8 cellular contexts compared by ENCODE assay signal in the genomic region with DNA sequence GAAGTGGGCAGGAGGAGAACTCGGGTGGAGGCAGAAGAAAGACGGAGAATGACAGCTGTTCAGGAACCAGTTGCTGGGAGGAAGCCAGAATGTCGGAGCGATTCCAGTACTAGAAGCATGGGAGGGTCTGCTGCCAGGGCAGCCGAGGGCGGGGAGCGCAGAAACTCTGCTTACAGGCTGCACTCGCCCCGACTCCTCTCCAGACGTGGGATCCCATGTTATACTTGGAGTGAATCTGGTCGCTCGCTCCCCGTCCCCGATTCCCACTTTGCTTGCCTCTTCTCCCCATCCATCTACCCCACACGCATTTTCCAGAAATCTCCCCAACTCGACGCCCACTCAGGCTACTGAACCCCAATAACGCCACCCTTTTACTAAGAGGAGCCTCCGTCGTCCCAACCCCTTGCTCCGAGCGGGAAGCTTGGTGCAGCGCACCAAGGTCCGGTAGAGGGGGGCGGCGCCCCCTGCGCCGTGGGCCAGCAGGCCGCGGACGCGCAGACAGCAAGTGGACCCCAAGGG. TPM values are rescaled to one million over a fixed set of nuclear protein-coding genes. Genes with fewer than 3 reads are reported as not detected.
A peak's percentile ranks its signal among the peaks of the same experiment; 100 is the strongest.
DNase-seq lines count a peak whose midpoint lies in the region; ATAC-seq and TF ChIP-seq lines count a peak whose summit lies in the region.

No MANE protein-coding gene starts in this region.

- ATAC-seq in activated CD4-positive, alpha-beta T cell treated with anti-CD3 and anti-CD28 coated beads for 36 hours: no peak
- ATAC-seq in HG03103 (IDR thresholded peaks at IDR 0.05; ENCODE audit: low read depth, unreplicated experiment): peak; percentile 14
- peak in 1 of 2 donors; percentile 50 for ATAC-seq in activated T-cell treated with anti-CD3 and anti-CD28 coated beads, Interleukin-2, amount 50 U/mL, for 72 hours (replicated peaks in 1 of 2)
- no peak for ATAC-seq in HG02623 (IDR thresholded peaks at IDR 0.05; ENCODE audit: unreplicated experiment)

- no peaks in the 10 kb centered on the region for H3K9me3 Mint-ChIP-seq in activated CD4-positive, alpha-beta T cell treated with anti-CD3 and anti-CD28 coated beads for 36 hours (ENCODE audit: low read depth)
- no peaks in the 10 kb centered on the region for H3K9me3 Mint-ChIP-seq in activated T-cell treated with anti-CD3 and anti-CD28 coated beads, Interleukin-2, amount 50 U/mL, for 72 hours

- H3K27me3 Mint-ChIP-seq in activated CD4-positive, alpha-beta T cell treated with anti-CD3 and anti-CD28 coated beads for 36 hours: peaks cover 29% of the 10 kb centered on the region
- peaks cover 58% of the 10 kb centered on the region for H3K27me3 Mint-ChIP-seq in activated T-cell treated with anti-CD3 and anti-CD28 coated beads, Interleukin-2, amount 50 U/mL, for 72 hours (ENCODE audit: low read depth)

- H3K4me1 ChIP-seq in left ventricle myocardium inferior: peaks cover 62% of the 10 kb centered on the region

- H3K27me3 ChIP-seq in left ventricle myocardium inferior (ENCODE audit: low read depth): no peaks in the 10 kb centered on the region

- peak overlapping the region; percentile 88 for H3K27ac ChIP-seq in left ventricle myocardium inferior (replicated peaks)

- peak overlapping the region; percentile 80 for H3K4me3 ChIP-seq in left ventricle myocardium inferior

- DNase-seq in activated CD4-positive, alpha-beta T cell treated with anti-CD3 and anti-CD28 coated beads for 36 hours: no peak
- no peak for DNase-seq in activated CD4-positive, alpha-beta T cell treated with anti-CD3 and anti-CD28 coated beads, Interleukin-2, amount 50 U/mL, for 4 hours
- DNase-seq in activated T-cell treated with anti-CD3 and anti-CD28 coated beads, Interleukin-2, amount 50 U/mL, for 72 hours: no peak
- DNase-seq in left ventricle myocardium inferior: peak; percentile 54
- peak; percentile 62 for DNase-seq in putamen (ENCODE audit: low spot score)
- DNase-seq in OCI-M1 (lab: John Stamatoyannopoulos, UW): no peak

- peak overlapping the region; percentile 66 for H3K4me3 Mint-ChIP-seq in activated CD4-positive, alpha-beta T cell treated with anti-CD3 and anti-CD28 coated beads for 36 hours
- H3K4me3 Mint-ChIP-seq in activated T-cell treated with anti-CD3 and anti-CD28 coated beads, Interleukin-2, amount 50 U/mL, for 72 hours: peak overlapping the region; percentile 84 to 88

- H3K4me1 Mint-ChIP-seq in activated CD4-positive, alpha-beta T cell treated with anti-CD3 and anti-CD28 coated beads for 36 hours: peaks cover 12% of the 10 kb centered on the region
- peaks cover 16% of the 10 kb centered on the region for H3K4me1 Mint-ChIP-seq in activated T-cell treated with anti-CD3 and anti-CD28 coated beads, Interleukin-2, amount 50 U/mL, for 72 hours (ENCODE audit: low read depth)

- H3K36me3 ChIP-seq in left ventricle myocardium inferior: peaks cover 8% of the 10 kb centered on the region

- H3K9me3 ChIP-seq in left ventricle myocardium inferior (replicated peaks): no peaks in the 10 kb centered on the region

- POLR2A ChIA-PET in activated CD4-positive, alpha-beta T cell treated with anti-CD3 and anti-CD28 coated beads for 36 hours (lab: Charles Lee): interaction anchor here (1.5 kb wide), 1 partner anchor 25 kb away, joined by 6 read pairs; a partner anchor contains a TSS

- H3K27ac Mint-ChIP-seq in activated CD4-positive, alpha-beta T cell treated with anti-CD3 and anti-CD28 coated beads for 36 hours: peak overlapping the region; percentile 26
- H3K27ac Mint-ChIP-seq in activated T-cell treated with anti-CD3 and anti-CD28 coated beads, Interleukin-2, amount 50 U/mL, for 72 hours: no peak overlapping the region

- peaks cover 3% of the 10 kb centered on the region for H3K36me3 Mint-ChIP-seq in activated CD4-positive, alpha-beta T cell treated with anti-CD3 and anti-CD28 coated beads for 36 hours (ENCODE audit: low read depth)
- H3K36me3 Mint-ChIP-seq in activated T-cell treated with anti-CD3 and anti-CD28 coated beads, Interleukin-2, amount 50 U/mL, for 72 hours (ENCODE audit: insufficient read depth in 2 of 2): no peaks in the 10 kb centered on the region

- CTCF ChIA-PET in activated CD4-positive, alpha-beta T cell treated with anti-CD3 and anti-CD28 coated beads for 36 hours (lab: Charles Lee): interaction anchor here (0.6 to 2.8 kb wide), 7 partner anchors 9 to 84 kb away, joined by 3 to 8 read pairs (median 5); no protein-coding TSS in a partner anchor

- no peak for TF ChIP-seq CTCF in left ventricle myocardium inferior (IDR thresholded peaks at IDR 0.05; ENCODE audit: borderline replicate concordance)

- intact Hi-C loops in activated CD4-positive, alpha-beta T cell treated with anti-CD3 and anti-CD28 coated beads for 36 hours (cut with DNase I, micrococcal nuclease): loop anchor here in 1 of 2 experiments (1.0 to 5.0 kb wide), 3 partner anchors 25 to 260 kb away; a partner anchor contains a TSS
- intact Hi-C loops in left ventricle myocardium inferior (cut with micrococcal nuclease): no loop called here

RNA-seq across cellular contexts. Expression of a gene that starts 0.7 kb away (rescaled TPM):
- total RNA-seq in activated CD4-positive, alpha-beta T cell treated with anti-CD3 and anti-CD28 coated beads for 36 hours: 1 to 10 TPM; 2.5 to 3.4 TPM
- 1 to 10 TPM; 1.2 to 3.3 TPM for total RNA-seq in activated T-cell treated with anti-CD3 and anti-CD28 coated beads, Interleukin-2, amount 50 U/mL, for 72 hours
- 9.3 TPM for total RNA-seq in left ventricle myocardium inferior

Comparison
In these comparisons a context has a peak if more than half of its experiments do, and no peak if none do; other contexts are left out.
1. DNase-seq: peak in left ventricle myocardium inferior (single experiment) and putamen (single experiment); none in activated CD4-positive, alpha-beta T cell treated with anti-CD3 and anti-CD28 coated beads for 36 hours (single experiment), activated CD4-positive, alpha-beta T cell treated with anti-CD3 and anti-CD28 coated beads, Interleukin-2, amount 50 U/mL, for 4 hours (0 of 2), activated T-cell treated with anti-CD3 and anti-CD28 coated beads, Interleukin-2, amount 50 U/mL, for 72 hours (0 of 2) and OCI-M1 (single experiment).